Comparison of ENCODE assay signal across 32 cellular contexts in the genomic region with DNA sequence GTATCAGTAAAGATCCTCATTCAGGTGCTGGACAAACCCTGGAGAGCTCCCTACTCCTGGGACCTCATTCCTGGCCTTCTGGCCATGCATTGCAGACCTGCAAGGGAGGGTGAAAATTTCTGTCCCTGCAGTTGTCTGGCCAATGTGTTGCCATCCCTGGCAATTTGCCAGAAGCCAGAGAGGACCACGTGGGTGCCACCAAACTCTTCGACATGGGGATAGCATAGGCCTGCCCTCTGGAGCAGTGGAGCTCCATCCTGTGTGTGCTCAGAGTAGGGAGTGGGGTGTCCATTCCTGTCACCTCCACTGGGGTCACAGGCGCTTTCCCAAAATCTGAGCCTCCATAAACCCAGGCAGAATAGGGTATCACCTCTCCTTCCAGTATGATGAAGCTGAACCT. TPM values are rescaled to one million over a fixed set of nuclear protein-coding genes. Genes with fewer than 3 reads are reported as not detected.
"Had no signal": no experiment of that assay in that cellular context is flagged by ENCODE, and none has a peak within 500 bp of the region (broad histone marks: within the 10 kb centered on the region; RNA-seq: fewer than 3 reads in every experiment).

No MANE protein-coding gene starts in this region.

- H3K79me2 ChIP-seq: parathyroid adenoma had no signal

- H3K4me1 Mint-ChIP-seq: natural killer cell; nephron; stimulated activated memory B cell treated with anti-CD40 and anti-IgM and Interleukin-4, amounts not matched to agents 10 μg/mL and 1 μg/mL and 100 μg/mL, for 72 hours; stimulated activated naive CD8-positive, alpha-beta T cell treated with anti-CD3 and anti-CD28 coated beads, Interleukin-15, amount 100 ng/mL, for 72 hours had no signal

- H3K9me3 ChIP-seq: ovary, psoas muscle, right lobe of liver, sigmoid colon, spleen, suprapubic skin, testis, tibial artery, transverse colon, upper lobe of right lung, uterus had no signal

- H3K27me3 Mint-ChIP-seq: stimulated activated memory B cell treated with anti-CD40 and anti-IgM and Interleukin-4, amounts not matched to agents 10 μg/mL and 1 μg/mL and 100 μg/mL, for 72 hours had no signal

- H3K4me1 ChIP-seq: neural progenitor cell, parathyroid adenoma, psoas muscle, right lobe of liver, sigmoid colon, spleen, suprapubic skin, testis, tibial artery, transverse colon, upper lobe of right lung, uterus had no signal

- H3K4me3 ChIP-seq: neural progenitor cell, ovary, psoas muscle, right lobe of liver, sigmoid colon, skin epidermis, smooth muscle cell, spleen, suprapubic skin, testis, tibial artery, transverse colon, upper lobe of right lung, uterus had no signal

- H3K27me3 ChIP-seq: neural progenitor cell, ovary, right lobe of liver, sigmoid colon, spleen, suprapubic skin, testis, tibial artery, transverse colon, upper lobe of right lung, uterus had no signal

- H3K27ac ChIP-seq: neural progenitor cell, ovary, parathyroid adenoma, psoas muscle, right lobe of liver, sigmoid colon, skin epidermis, spleen, suprapubic skin, testis, tibial artery, transverse colon, upper lobe of right lung, uterus had no signal

- DNase-seq: natural killer cell; occipital lobe; ovary; psoas muscle; right cardiac atrium; right lobe of liver; sigmoid colon; spleen; stimulated activated CD4-positive, alpha-beta T cell treated with anti-CD3 and anti-CD28 coated beads, Interleukin-12 subunit alpha, Interleukin-12 subunit beta, amount 100 ng/mL, for 4 hours; stimulated activated CD4-positive, alpha-beta T cell treated with anti-CD3 and anti-CD28 coated beads, Interleukin-1b, Interleukin-23, amount 100 ng/mL, for 48 hours; stimulated activated CD4-positive, alpha-beta T cell treated with anti-CD3 and anti-CD28 coated beads, Interleukin-4, amount 100 ng/mL, for 1 hour; stimulated activated CD4-positive, alpha-beta T cell treated with anti-CD3 and anti-CD28 coated beads, Interleukin-4, amount 100 ng/mL, for 4 hours; stimulated activated CD8-positive, alpha-beta memory T cell treated with anti-CD3 and anti-CD28 coated beads, Interleukin-4, amount 100 ng/mL, for 48 hours; stimulated activated naive CD4-positive, alpha-beta T cell; stimulated activated naive CD8-positive, alpha-beta T cell treated with anti-CD3 and anti-CD28 coated beads, Interleukin-15, amount 100 ng/mL, for 72 hours; stimulated activated naive CD8-positive, alpha-beta T cell treated with anti-CD3 and anti-CD28 coated beads, Interleukin-15, Interleukin-2, amounts not matched to agents 100 U/mL and 50 U/mL, for 24 hours; substantia nigra; testis; tibial artery; transverse colon; upper lobe of right lung; uterus had no signal

- H3K9me3 Mint-ChIP-seq: natural killer cell; nephron; neural progenitor cell; stimulated activated memory B cell treated with anti-CD40 and anti-IgM and Interleukin-4, amounts not matched to agents 10 μg/mL and 1 μg/mL and 100 μg/mL, for 72 hours; stimulated activated naive CD8-positive, alpha-beta T cell treated with anti-CD3 and anti-CD28 coated beads, Interleukin-15, amount 100 ng/mL, for 72 hours; type B pancreatic cell had no signal

- H3K36me3 ChIP-seq: neural progenitor cell, ovary, right lobe of liver, sigmoid colon, spleen, suprapubic skin, tibial artery, transverse colon, upper lobe of right lung, uterus had no signal

- H2AFZ ChIP-seq: neural progenitor cell, parathyroid adenoma had no signal

- H3K9ac ChIP-seq: neural progenitor cell, parathyroid adenoma had no signal

- H3K4me2 ChIP-seq: neural progenitor cell, smooth muscle cell had no signal

- ATAC-seq: natural killer cell; psoas muscle; right cardiac atrium; right lobe of liver; stimulated activated memory B cell treated with anti-CD40 and anti-IgM and Interleukin-4, amounts not matched to agents 10 μg/mL and 1 μg/mL and 100 μg/mL, for 72 hours; stimulated activated naive CD8-positive, alpha-beta T cell treated with anti-CD3 and anti-CD28 coated beads, Interleukin-15, amount 100 ng/mL, for 72 hours; stimulated activated naive CD8-positive, alpha-beta T cell treated with anti-CD3 and anti-CD28 coated beads, Interleukin-15, Interleukin-2, amounts not matched to agents 100 U/mL and 50 U/mL, for 24 hours; upper lobe of right lung had no signal

- H3K4me3 Mint-ChIP-seq: natural killer cell; nephron; neural progenitor cell; stimulated activated memory B cell treated with anti-CD40 and anti-IgM and Interleukin-4, amounts not matched to agents 10 μg/mL and 1 μg/mL and 100 μg/mL, for 72 hours; stimulated activated naive CD8-positive, alpha-beta T cell treated with anti-CD3 and anti-CD28 coated beads, Interleukin-15, amount 100 ng/mL, for 72 hours; type B pancreatic cell had no signal

- H3K36me3 Mint-ChIP-seq: natural killer cell; neural progenitor cell; stimulated activated memory B cell treated with anti-CD40 and anti-IgM and Interleukin-4, amounts not matched to agents 10 μg/mL and 1 μg/mL and 100 μg/mL, for 72 hours; type B pancreatic cell had no signal

- H3K27ac Mint-ChIP-seq: natural killer cell; nephron; neural progenitor cell; progenitor cell of endocrine pancreas; stimulated activated memory B cell treated with anti-CD40 and anti-IgM and Interleukin-4, amounts not matched to agents 10 μg/mL and 1 μg/mL and 100 μg/mL, for 72 hours; type B pancreatic cell had no signal

RNA-seq across cellular contexts. Expression of a gene that starts 31.2 kb away (rescaled TPM):
- total RNA-seq: natural killer cell, smooth muscle cell had no signal
- polyA plus RNA-seq: neural cell, smooth muscle cell had no signal
